In the genomic region with DNA sequence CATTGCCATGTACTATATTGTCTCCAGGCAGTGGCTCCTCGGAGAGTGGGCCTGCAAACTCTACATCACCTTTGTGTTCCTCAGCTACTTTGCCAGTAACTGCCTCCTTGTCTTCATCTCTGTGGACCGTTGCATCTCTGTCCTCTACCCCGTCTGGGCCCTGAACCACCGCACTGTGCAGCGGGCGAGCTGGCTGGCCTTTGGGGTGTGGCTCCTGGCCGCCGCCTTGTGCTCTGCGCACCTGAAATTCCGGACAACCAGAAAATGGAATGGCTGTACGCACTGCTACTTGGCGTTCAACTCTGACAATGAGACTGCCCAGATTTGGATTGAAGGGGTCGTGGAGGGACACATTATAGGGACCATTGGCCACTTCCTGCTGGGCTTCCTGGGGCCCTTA, we compare ENCODE assay signal across 44 cellular contexts. TPM values are rescaled to one million over a fixed set of nuclear protein-coding genes. Genes with fewer than 3 reads are reported as not detected.
"Had no signal": no experiment of that assay in that cellular context is flagged by ENCODE, and none has a peak within 500 bp of the region (broad histone marks: within the 10 kb centered on the region; RNA-seq: fewer than 3 reads in every experiment).

No MANE protein-coding gene starts in this region.

- H3K4me1 ChIP-seq: adrenal gland, ascending aorta, body of pancreas, breast epithelium had no signal

- H3K9me3 ChIP-seq: adrenal gland, ascending aorta, breast epithelium had no signal

- H3K9me3 Mint-ChIP-seq: activated naive CD4-positive, alpha-beta T cell treated with anti-CD3 and anti-CD28 coated beads for 36 hours; activated naive CD4-positive, alpha-beta T cell treated with anti-CD3 and anti-CD28 coated beads, Interleukin-2, amount 10 ng/mL, durations not matched to agents 7 days and 5 days; activated naive CD4-positive, alpha-beta T cell treated with anti-CD3 and anti-CD28 coated beads, Interleukin-2, amount 50 U/mL, for 24 hours; activated naive CD4-positive, alpha-beta T cell treated with anti-CD3 and anti-CD28 coated beads, Interleukin-2, amount 50 U/mL, for 72 hours; activated naive CD8-positive, alpha-beta T cell treated with anti-CD3 and anti-CD28 coated beads for 36 hours; activated naive CD8-positive, alpha-beta T cell treated with anti-CD3 and anti-CD28 coated beads, Interleukin-2, amount 10 ng/mL, durations not matched to agents 7 days and 5 days; activated naive CD8-positive, alpha-beta T cell treated with anti-CD3 and anti-CD28 coated beads, Interleukin-2, amount 50 U/mL, for 24 hours; activated T-cell treated with anti-CD3 and anti-CD28 coated beads, Interleukin-2, amount 50 U/mL, for 24 hours; activated T-cell treated with anti-CD3 and anti-CD28 coated beads, Interleukin-2, amount 50 U/mL, for 4 hours; activated T-cell treated with anti-CD3 and anti-CD28 coated beads, Interleukin-2, amount 50 U/mL, for 72 hours; activated T-helper 1 cell treated with anti-CD3 and anti-CD28 coated beads, Interleukin-12 subunit alpha, Interleukin-12 subunit beta, Interleukin-2, Interleukin-4 antibody, amounts not matched to agents 30 ng/mL and 10 ng/mL and 1 ng/mL, durations not matched to agents 14 hours and 24 hours and 36 hours; activated T-helper 17 cell treated with anti-CD3 and anti-CD28 coated beads, Interleukin-2, amount 50 U/mL, for 72 hours; activated T-helper 2 cell treated with anti-CD3 and anti-CD28 coated beads, Interferon-gamma antibody, Interleukin-2, Interleukin-4, amounts not matched to agents 10 μg/mL and 5 μg/mL and 100 μg/mL, durations not matched to agents 14 hours and 24 hours and 36 hours; central memory CD8-positive, alpha-beta T cell had no signal

- ATAC-seq: activated naive CD4-positive, alpha-beta T cell treated with anti-CD3 and anti-CD28 coated beads, Interleukin-2, amount 50 U/mL, for 72 hours; activated naive CD8-positive, alpha-beta T cell treated with anti-CD3 and anti-CD28 coated beads, Interleukin-2, amount 50 U/mL, for 24 hours; activated T-cell treated with anti-CD3 and anti-CD28 coated beads, Interleukin-2, amount 50 U/mL, for 4 hours; activated T-cell treated with anti-CD3 and anti-CD28 coated beads, Interleukin-2, amount 50 U/mL, for 72 hours; activated T-helper 17 cell treated with anti-CD3 and anti-CD28 coated beads, Interleukin-2, amount 50 U/mL, for 72 hours; body of pancreas had no signal

- DNase-seq: activated effector memory CD4-positive, alpha-beta T cell treated with anti-CD3 and anti-CD28 coated beads, Interleukin-2, amount 50 U/mL, for 16 hours; activated effector memory CD4-positive, alpha-beta T cell treated with Interleukin-2 at 50 U/mL for 16 hours; activated gamma-delta T cell; activated gamma-delta T cell treated with Interleukin-2 at 50 U/mL for 16 hours; activated naive CD4-positive, alpha-beta T cell; activated naive CD4-positive, alpha-beta T cell treated with anti-CD3 and anti-CD28 coated beads for 36 hours; activated naive CD4-positive, alpha-beta T cell treated with anti-CD3 and anti-CD28 coated beads, Interleukin-2, amount 10 ng/mL, durations not matched to agents 7 days and 5 days; activated naive CD4-positive, alpha-beta T cell treated with anti-CD3 and anti-CD28 coated beads, Interleukin-2, amount 50 U/mL, for 16 hours; activated naive CD4-positive, alpha-beta T cell treated with Interleukin-2 at 50 U/mL for 16 hours; activated naive CD8-positive, alpha-beta T cell treated with anti-CD3 and anti-CD28 coated beads for 36 hours; activated naive CD8-positive, alpha-beta T cell treated with anti-CD3 and anti-CD28 coated beads, Interleukin-2, amount 10 ng/mL, durations not matched to agents 7 days and 5 days; activated naive CD8-positive, alpha-beta T cell treated with anti-CD3 and anti-CD28 coated beads, Interleukin-2, amount 50 U/mL, for 24 hours; activated T-cell treated with anti-CD3 and anti-CD28 coated beads for 4 hours; activated T-cell treated with anti-CD3 and anti-CD28 coated beads, Interleukin-2, amount 50 U/mL, for 1 hour; activated T-cell treated with anti-CD3 and anti-CD28 coated beads, Interleukin-2, amount 50 U/mL, for 24 hours; activated T-cell treated with anti-CD3 and anti-CD28 coated beads, Interleukin-2, amount 50 U/mL, for 4 hours; activated T-cell treated with anti-CD3 and anti-CD28 coated beads, Interleukin-2, amount 50 U/mL, for 48 hours; activated T-cell treated with anti-CD3 and anti-CD28 coated beads, Interleukin-2, amount 50 U/mL, for 72 hours; adrenal gland; amniotic stem cell; amygdala; anterior cingulate cortex; aorta; body of pancreas; brain microvascular endothelial cell; caudate nucleus; central memory CD4-positive, alpha-beta T cell; cerebellar nuclear complex had no signal

- H3K27ac Mint-ChIP-seq: activated naive CD4-positive, alpha-beta T cell treated with anti-CD3 and anti-CD28 coated beads for 36 hours; activated naive CD4-positive, alpha-beta T cell treated with anti-CD3 and anti-CD28 coated beads, Interleukin-2, amount 10 ng/mL, durations not matched to agents 7 days and 5 days; activated naive CD4-positive, alpha-beta T cell treated with anti-CD3 and anti-CD28 coated beads, Interleukin-2, amount 50 U/mL, for 24 hours; activated naive CD4-positive, alpha-beta T cell treated with anti-CD3 and anti-CD28 coated beads, Interleukin-2, amount 50 U/mL, for 72 hours; activated naive CD8-positive, alpha-beta T cell; activated naive CD8-positive, alpha-beta T cell treated with anti-CD3 and anti-CD28 coated beads for 36 hours; activated naive CD8-positive, alpha-beta T cell treated with anti-CD3 and anti-CD28 coated beads, Interleukin-2, amount 10 ng/mL, durations not matched to agents 7 days and 5 days; activated naive CD8-positive, alpha-beta T cell treated with anti-CD3 and anti-CD28 coated beads, Interleukin-2, amount 50 U/mL, for 24 hours; activated T-cell treated with anti-CD3 and anti-CD28 coated beads, Interleukin-2, amount 50 U/mL, for 24 hours; activated T-cell treated with anti-CD3 and anti-CD28 coated beads, Interleukin-2, amount 50 U/mL, for 72 hours; activated T-helper 1 cell treated with anti-CD3 and anti-CD28 coated beads, Interleukin-12 subunit alpha, Interleukin-12 subunit beta, Interleukin-2, Interleukin-4 antibody, amounts not matched to agents 30 ng/mL and 10 ng/mL and 1 ng/mL, durations not matched to agents 14 hours and 24 hours and 36 hours; activated T-helper 17 cell treated with anti-CD3 and anti-CD28 coated beads, Interleukin-2, amount 50 U/mL, for 72 hours; activated T-helper 2 cell treated with anti-CD3 and anti-CD28 coated beads, Interferon-gamma antibody, Interleukin-2, Interleukin-4, amounts not matched to agents 10 μg/mL and 5 μg/mL and 100 μg/mL, durations not matched to agents 14 hours and 24 hours and 36 hours; brain had no signal

- H3K4me1 Mint-ChIP-seq: activated naive CD4-positive, alpha-beta T cell treated with anti-CD3 and anti-CD28 coated beads, Interleukin-2, amount 10 ng/mL, durations not matched to agents 7 days and 5 days; activated naive CD4-positive, alpha-beta T cell treated with anti-CD3 and anti-CD28 coated beads, Interleukin-2, amount 50 U/mL, for 24 hours; activated naive CD8-positive, alpha-beta T cell treated with anti-CD3 and anti-CD28 coated beads, Interleukin-2, amount 10 ng/mL, durations not matched to agents 7 days and 5 days; activated naive CD8-positive, alpha-beta T cell treated with anti-CD3 and anti-CD28 coated beads, Interleukin-2, amount 50 U/mL, for 24 hours; activated T-helper 17 cell treated with anti-CD3 and anti-CD28 coated beads, Interleukin-2, amount 50 U/mL, for 72 hours; brain; central memory CD8-positive, alpha-beta T cell had no signal

- H3K4me3 ChIP-seq: adrenal gland, ascending aorta, body of pancreas, breast epithelium, cardiac muscle cell had no signal

- H3K27me3 ChIP-seq: ascending aorta, body of pancreas, brain microvascular endothelial cell had no signal

- FAIRE-seq: astrocyte, bronchial epithelial cell had no signal

- H3K27ac ChIP-seq: adrenal gland, ascending aorta, body of pancreas, brain microvascular endothelial cell, breast epithelium, cardiac muscle cell had no signal

- H3K36me3 ChIP-seq: adrenal gland, ascending aorta, brain microvascular endothelial cell, breast epithelium, cardiac muscle cell had no signal

- H3K36me3 Mint-ChIP-seq: activated naive CD4-positive, alpha-beta T cell treated with anti-CD3 and anti-CD28 coated beads, Interleukin-2, amount 10 ng/mL, durations not matched to agents 7 days and 5 days; activated naive CD4-positive, alpha-beta T cell treated with anti-CD3 and anti-CD28 coated beads, Interleukin-2, amount 50 U/mL, for 24 hours; activated naive CD4-positive, alpha-beta T cell treated with anti-CD3 and anti-CD28 coated beads, Interleukin-2, amount 50 U/mL, for 72 hours; activated naive CD8-positive, alpha-beta T cell; activated naive CD8-positive, alpha-beta T cell treated with anti-CD3 and anti-CD28 coated beads for 36 hours; activated naive CD8-positive, alpha-beta T cell treated with anti-CD3 and anti-CD28 coated beads, Interleukin-2, amount 10 ng/mL, durations not matched to agents 7 days and 5 days; brain had no signal

- H3K4me3 Mint-ChIP-seq: activated naive CD4-positive, alpha-beta T cell treated with anti-CD3 and anti-CD28 coated beads for 36 hours; activated naive CD4-positive, alpha-beta T cell treated with anti-CD3 and anti-CD28 coated beads, Interleukin-2, amount 10 ng/mL, durations not matched to agents 7 days and 5 days; activated naive CD4-positive, alpha-beta T cell treated with anti-CD3 and anti-CD28 coated beads, Interleukin-2, amount 50 U/mL, for 24 hours; activated naive CD8-positive, alpha-beta T cell; activated naive CD8-positive, alpha-beta T cell treated with anti-CD3 and anti-CD28 coated beads for 36 hours; activated naive CD8-positive, alpha-beta T cell treated with anti-CD3 and anti-CD28 coated beads, Interleukin-2, amount 10 ng/mL, durations not matched to agents 7 days and 5 days; activated naive CD8-positive, alpha-beta T cell treated with anti-CD3 and anti-CD28 coated beads, Interleukin-2, amount 50 U/mL, for 24 hours; activated T-cell treated with anti-CD3 and anti-CD28 coated beads, Interleukin-2, amount 50 U/mL, for 24 hours; activated T-cell treated with anti-CD3 and anti-CD28 coated beads, Interleukin-2, amount 50 U/mL, for 4 hours; activated T-cell treated with anti-CD3 and anti-CD28 coated beads, Interleukin-2, amount 50 U/mL, for 72 hours; activated T-helper 1 cell treated with anti-CD3 and anti-CD28 coated beads, Interleukin-12 subunit alpha, Interleukin-12 subunit beta, Interleukin-2, Interleukin-4 antibody, amounts not matched to agents 30 ng/mL and 10 ng/mL and 1 ng/mL, durations not matched to agents 14 hours and 24 hours and 36 hours; activated T-helper 17 cell treated with anti-CD3 and anti-CD28 coated beads, Interleukin-2, amount 50 U/mL, for 72 hours; brain; central memory CD8-positive, alpha-beta T cell had no signal

RNA-seq across cellular contexts. Expression of a gene that starts 0.6 kb away (rescaled TPM):
- total RNA-seq: activated naive CD4-positive, alpha-beta T cell treated with anti-CD3 and anti-CD28 coated beads for 36 hours; activated naive CD4-positive, alpha-beta T cell treated with anti-CD3 and anti-CD28 coated beads, Interleukin-2, amount 50 U/mL, for 72 hours; activated naive CD8-positive, alpha-beta T cell treated with anti-CD3 and anti-CD28 coated beads for 36 hours; activated naive CD8-positive, alpha-beta T cell treated with anti-CD3 and anti-CD28 coated beads, Interleukin-2, amount 10 ng/mL, durations not matched to agents 7 days and 5 days; activated T-cell treated with anti-CD3 and anti-CD28 coated beads, Interleukin-2, amount 50 U/mL, for 4 hours; activated T-cell treated with anti-CD3 and anti-CD28 coated beads, Interleukin-2, amount 50 U/mL, for 72 hours; activated T-helper 1 cell treated with anti-CD3 and anti-CD28 coated beads, Interleukin-12 subunit alpha, Interleukin-12 subunit beta, Interleukin-2, Interleukin-4 antibody, amounts not matched to agents 30 ng/mL and 10 ng/mL and 1 ng/mL, durations not matched to agents 14 hours and 24 hours and 36 hours; activated T-helper 17 cell treated with anti-CD3 and anti-CD28 coated beads, Interleukin-2, amount 50 U/mL, for 72 hours; activated T-helper 2 cell treated with anti-CD3 and anti-CD28 coated beads, Interferon-gamma antibody, Interleukin-2, Interleukin-4, amounts not matched to agents 10 μg/mL and 5 μg/mL and 100 μg/mL, durations not matched to agents 14 hours and 24 hours and 36 hours; adrenal gland; aorta; ascending aorta; astrocyte; body of pancreas; breast epithelium; bronchial epithelial cell; cardiac muscle cell; cardiac septum; cerebellum had no signal
- polyA plus RNA-seq: adipose tissue, adrenal gland, aorta, cardiac muscle cell had no signal

RNA-seq across cellular contexts. Expression of a gene that starts 19.3 kb away (rescaled TPM):
- total RNA-seq: activated naive CD4-positive, alpha-beta T cell treated with anti-CD3 and anti-CD28 coated beads for 36 hours; activated naive CD4-positive, alpha-beta T cell treated with anti-CD3 and anti-CD28 coated beads, Interleukin-2, amount 50 U/mL, for 72 hours; activated naive CD8-positive, alpha-beta T cell treated with anti-CD3 and anti-CD28 coated beads for 36 hours; activated naive CD8-positive, alpha-beta T cell treated with anti-CD3 and anti-CD28 coated beads, Interleukin-2, amount 10 ng/mL, durations not matched to agents 7 days and 5 days; activated T-cell treated with anti-CD3 and anti-CD28 coated beads, Interleukin-2, amount 50 U/mL, for 4 hours; activated T-cell treated with anti-CD3 and anti-CD28 coated beads, Interleukin-2, amount 50 U/mL, for 72 hours; activated T-helper 1 cell treated with anti-CD3 and anti-CD28 coated beads, Interleukin-12 subunit alpha, Interleukin-12 subunit beta, Interleukin-2, Interleukin-4 antibody, amounts not matched to agents 30 ng/mL and 10 ng/mL and 1 ng/mL, durations not matched to agents 14 hours and 24 hours and 36 hours; activated T-helper 17 cell treated with anti-CD3 and anti-CD28 coated beads, Interleukin-2, amount 50 U/mL, for 72 hours; activated T-helper 2 cell treated with anti-CD3 and anti-CD28 coated beads, Interferon-gamma antibody, Interleukin-2, Interleukin-4, amounts not matched to agents 10 μg/mL and 5 μg/mL and 100 μg/mL, durations not matched to agents 14 hours and 24 hours and 36 hours; adrenal gland; aorta; ascending aorta; astrocyte; body of pancreas; breast epithelium; bronchial epithelial cell; cardiac muscle cell; cardiac septum; cerebellum had no signal
- polyA plus RNA-seq: adipose tissue, adrenal gland, aorta had no signal

RNA-seq across cellular contexts. Expression of a gene that starts 47.7 kb away (rescaled TPM):
- total RNA-seq: ascending aorta, astrocyte had no signal

RNA-seq across cellular contexts. Expression of a gene that starts 51.3 kb away (rescaled TPM):
- total RNA-seq: activated naive CD4-positive, alpha-beta T cell treated with anti-CD3 and anti-CD28 coated beads for 36 hours; activated naive CD8-positive, alpha-beta T cell treated with anti-CD3 and anti-CD28 coated beads, Interleukin-2, amount 10 ng/mL, durations not matched to agents 7 days and 5 days; activated T-helper 1 cell treated with anti-CD3 and anti-CD28 coated beads, Interleukin-12 subunit alpha, Interleukin-12 subunit beta, Interleukin-2, Interleukin-4 antibody, amounts not matched to agents 30 ng/mL and 10 ng/mL and 1 ng/mL, durations not matched to agents 14 hours and 24 hours and 36 hours; activated T-helper 17 cell treated with anti-CD3 and anti-CD28 coated beads, Interleukin-2, amount 50 U/mL, for 72 hours; activated T-helper 2 cell treated with anti-CD3 and anti-CD28 coated beads, Interferon-gamma antibody, Interleukin-2, Interleukin-4, amounts not matched to agents 10 μg/mL and 5 μg/mL and 100 μg/mL, durations not matched to agents 14 hours and 24 hours and 36 hours; astrocyte; bronchial epithelial cell had no signal

RNA-seq across cellular contexts. Expression of a gene that starts 52.7 kb away (rescaled TPM):
- total RNA-seq: ascending aorta, astrocyte, bronchial epithelial cell, cardiac muscle cell, cardiac septum, cerebellum had no signal
- polyA plus RNA-seq: cardiac muscle cell had no signal
